In genomic region chr22:43449831-43450225, GRCh38 we compare ENCODE assay signal across 1 cellular context.
TF ChIP-seq lines count a peak whose summit lies in the region.

No MANE protein-coding gene starts in this region.

TF ChIP-seq in H1, 55 proteins besides CTCF, POLR2A, EP300 and RAD21 (continued from another document):
- no peak for TF ChIP-seq GABPA (IDR thresholded peaks at IDR 0.05; ENCODE audit: borderline replicate concordance, insufficient read depth, low read length)
- no peak for TF ChIP-seq TAF7 (optimal IDR thresholded peaks at IDR 0.05; ENCODE audit: borderline replicate concordance, low read depth, low read length)
- TF ChIP-seq ATF2 (IDR thresholded peaks at IDR 0.05; ENCODE audit: low read length), result no peak
- TF ChIP-seq ATF3 (IDR thresholded peaks at IDR 0.05; ENCODE audit: insufficient read depth, low read depth, low read length), result no peak
TF ChIP-seq in H1: peak in this region for 0.
